6 cellular contexts compared by ENCODE assay signal in the genomic region with DNA sequence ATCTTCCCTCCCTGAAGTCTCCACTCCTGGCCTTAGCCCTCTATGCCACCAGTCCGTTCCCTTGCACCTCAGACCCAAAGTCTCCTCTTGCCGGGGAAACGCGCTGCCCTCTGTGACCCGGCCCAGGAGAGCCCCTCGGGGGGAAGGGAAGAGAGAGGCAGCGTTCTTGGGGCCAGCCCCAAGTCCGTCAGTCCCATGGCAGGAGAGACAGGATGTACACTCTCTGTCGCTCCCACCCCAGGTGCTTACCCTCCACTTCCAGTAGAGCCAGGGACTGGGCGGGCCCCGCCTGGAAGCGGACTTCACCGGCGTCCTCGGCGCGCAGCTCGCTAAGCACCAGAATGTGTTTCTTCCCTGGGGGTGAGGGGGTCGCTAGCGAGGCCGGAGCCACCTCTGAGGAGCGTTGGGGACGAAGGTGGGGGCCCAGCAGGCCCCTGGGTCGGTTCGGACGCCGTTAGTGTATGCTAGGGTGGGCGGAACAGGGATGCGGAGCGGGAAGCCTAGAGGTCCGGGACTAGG. TPM values are rescaled to one million over a fixed set of nuclear protein-coding genes. Genes with fewer than 3 reads are reported as not detected.
DNase-seq lines count a peak whose midpoint lies in the region; ATAC-seq and TF ChIP-seq lines count a peak whose summit lies in the region.

No MANE protein-coding gene starts in this region.

- no peak for TF ChIP-seq EP300 in esophagus muscularis mucosa (IDR thresholded peaks at IDR 0.05)

- H3K4me2 ChIP-seq in KMS-11: peak overlapping the region; percentile 65

- H3K36me3 Mint-ChIP-seq in stimulated activated effector memory CD8-positive, alpha-beta T cell treated with anti-CD3 and anti-CD28 coated beads, Interleukin-12 subunit alpha, Interleukin-12 subunit beta, amount 100 ng/mL, for 72 hours: no peaks in the 10 kb centered on the region

- no peaks in the 10 kb centered on the region for H3K9me3 Mint-ChIP-seq in stimulated activated effector memory CD8-positive, alpha-beta T cell treated with anti-CD3 and anti-CD28 coated beads, Interleukin-12 subunit alpha, Interleukin-12 subunit beta, amount 100 ng/mL, for 72 hours

- H3K27ac ChIP-seq in KMS-11 (no peak overlapping the region), esophagus muscularis mucosa (replicated peaks in 1 of 4) (peak overlapping the region; percentile 73 to 80 (median 76))

- H3K4me1 ChIP-seq in KMS-11 (ENCODE audit: low read depth, poor library complexity, severe bottlenecking) (no peaks in the 10 kb centered on the region), esophagus muscularis mucosa (peaks cover 18 to 28% (median 26%) of the 10 kb centered on the region in 4 donors)

- peaks cover 84% of the 10 kb centered on the region for H3K27me3 ChIP-seq in KMS-11 (ENCODE audit: insufficient read depth, low read depth)
- peaks cover 0 to 9% (median 0%) of the 10 kb centered on the region in 4 donors for H3K27me3 ChIP-seq in esophagus muscularis mucosa

- intact Hi-C loops in esophagus muscularis mucosa (cut with DNase I): no loop called here

- peaks cover 12% of the 10 kb centered on the region for H3K4me1 Mint-ChIP-seq in stimulated activated effector memory CD8-positive, alpha-beta T cell treated with anti-CD3 and anti-CD28 coated beads, Interleukin-12 subunit alpha, Interleukin-12 subunit beta, amount 100 ng/mL, for 72 hours

- ATAC-seq in GM21381 (IDR thresholded peaks at IDR 0.05; ENCODE audit: unreplicated experiment): peak; percentile 8
- ATAC-seq in stimulated activated effector memory CD8-positive, alpha-beta T cell treated with anti-CD3 and anti-CD28 coated beads, Interleukin-12 subunit alpha, Interleukin-12 subunit beta, amount 100 ng/mL, for 72 hours: peak; percentile 14

- no peak overlapping the region for H3K27ac Mint-ChIP-seq in stimulated activated effector memory CD8-positive, alpha-beta T cell treated with anti-CD3 and anti-CD28 coated beads, Interleukin-12 subunit alpha, Interleukin-12 subunit beta, amount 100 ng/mL, for 72 hours

- peak overlapping the region; percentile 80 for H2AFZ ChIP-seq in KMS-11 (ENCODE audit: low read depth)

- DNase-seq in esophagus muscularis mucosa (ENCODE audit: extremely low spot score): no peak
- no peak for DNase-seq in stimulated activated effector memory CD8-positive, alpha-beta T cell treated with anti-CD3 and anti-CD28 coated beads, Interleukin-12 subunit alpha, Interleukin-12 subunit beta, amount 100 ng/mL, for 72 hours (ENCODE audit: low spot score in 2 of 2)
- DNase-seq in activated gamma-delta T cell treated with Interleukin-2 at 50 U/mL for 16 hours: no peak
- DNase-seq in NCI-H446 treated with DMSO at 0.1 percent for 48 hours (lab: John Stamatoyannopoulos, UW): no peak

- H3K79me2 ChIP-seq in KMS-11 (ENCODE audit: insufficient read depth, low read depth): no peaks in the 10 kb centered on the region

- no peaks in the 10 kb centered on the region for H3K9me3 ChIP-seq in esophagus muscularis mucosa

- no peaks in the 10 kb centered on the region for H4K20me1 ChIP-seq in KMS-11 (ENCODE audit: insufficient read depth)

- peak overlapping the region; percentile 81 for H3K4me3 Mint-ChIP-seq in stimulated activated effector memory CD8-positive, alpha-beta T cell treated with anti-CD3 and anti-CD28 coated beads, Interleukin-12 subunit alpha, Interleukin-12 subunit beta, amount 100 ng/mL, for 72 hours

- H3K36me3 ChIP-seq in KMS-11 (ENCODE audit: insufficient read depth) (no peaks in the 10 kb centered on the region), esophagus muscularis mucosa (peaks cover 4 to 47% (median 23%) of the 10 kb centered on the region in 4 donors)

- H3K9ac ChIP-seq in KMS-11: no peak overlapping the region

- WGBS in esophagus muscularis mucosa: 2% methylated on average over 18 of the region's 31 CpGs

- TF ChIP-seq POLR2A in esophagus muscularis mucosa (IDR thresholded peaks at IDR 0.05; ENCODE audit: low read depth): no peak

- TF ChIP-seq CTCF in KMS-11 (conservative IDR thresholded peaks at IDR 0.05; ENCODE audit: low read depth, low read length): no peak
- no peak for TF ChIP-seq CTCF in esophagus muscularis mucosa (IDR thresholded peaks at IDR 0.05)

- H3K4me3 ChIP-seq in KMS-11 (IDR thresholded peaks at IDR 0.05; ENCODE audit: insufficient read depth, low read depth, low read length): peak overlapping the region; percentile 85
- peak overlapping the region; percentile 58 to 86 (median 62) for H3K4me3 ChIP-seq in esophagus muscularis mucosa

RNA-seq across cellular contexts. Expression of a gene that starts 8.1 kb away (rescaled TPM):
- 1 to 10 TPM; 3.7 to 4.7 (median 4.2) TPM for total RNA-seq in esophagus muscularis mucosa

RNA-seq across cellular contexts. Expression of a gene that starts 8.3 kb away (rescaled TPM):
- total RNA-seq in esophagus muscularis mucosa: 10 to 100 TPM; 44.4 to 67.8 (median 58.4) TPM

RNA-seq across cellular contexts. Expression of a gene that starts 19.4 kb away (rescaled TPM):
- total RNA-seq in esophagus muscularis mucosa: 100 to 1,000 TPM in 2 of 4 donors, 10 to 100 TPM in 2; 51.9 to 123 (median 99.2) TPM

RNA-seq across cellular contexts. Expression of a gene that starts 20.2 kb away (rescaled TPM):
- total RNA-seq in esophagus muscularis mucosa: under 1 TPM in 2 of 4 donors, not detected in 2; 0.45 to 0.75 TPM

RNA-seq across cellular contexts. Expression of a gene that starts 37.6 kb away (rescaled TPM):
- total RNA-seq in esophagus muscularis mucosa: not detected
